In genomic region chr13:79631260-79631659, GRCh38 we compare ENCODE assay signal across 8 cellular contexts.
A peak's percentile ranks its signal among the peaks of the same experiment; 100 is the strongest.
DNase-seq lines count a peak whose midpoint lies in the region; ATAC-seq and TF ChIP-seq lines count a peak whose summit lies in the region.

No MANE protein-coding gene starts in this region.

- H3K36me3 ChIP-seq in MG63 (no peaks in the 10 kb centered on the region), mammary epithelial cell (ENCODE audit: insufficient read depth, low read length) (no peaks in the 10 kb centered on the region), MM.1S (replicated peaks; ENCODE audit: insufficient read depth, low read length) (no peaks in the 10 kb centered on the region)

- no peaks in the 10 kb centered on the region for H3K27me3 ChIP-seq in MG63
- H3K27me3 ChIP-seq in mammary epithelial cell (ENCODE audit: insufficient read depth, low read length): no peaks in the 10 kb centered on the region
- H3K27me3 ChIP-seq in MM.1S (replicated peaks; ENCODE audit: insufficient read depth, low read length): no peaks in the 10 kb centered on the region

- WGBS in mammary epithelial cell (ENCODE audit: low coverage, missing lambda C conversion rate): 0% methylated on average over 1 of the region's 1 CpG

- no peaks in the 10 kb centered on the region for H3F3A ChIP-seq in MM.1S (ENCODE audit: insufficient read depth, low read length)

- H2AFZ ChIP-seq in mammary epithelial cell (ENCODE audit: low read depth, low read length) (no peak overlapping the region), MM.1S (ENCODE audit: low read length) (no peak overlapping the region)

- H3K4me1 ChIP-seq in mammary epithelial cell (ENCODE audit: insufficient read depth, low read length) (peaks cover 35% of the 10 kb centered on the region), MM.1S (ENCODE audit: low read length) (no peaks in the 10 kb centered on the region)

- dilution Hi-C loops in mammary epithelial cell (cut with HindIII; ENCODE audit: low sequenced_read_pairs): no loop called here

- H3K4me2 ChIP-seq in mammary epithelial cell (ENCODE audit: insufficient read depth, low read depth, low read length) (peak overlapping the region; percentile 37), MM.1S (ENCODE audit: low read depth, low read length) (no peak overlapping the region)

- intact Hi-C loops in mammary epithelial cell (cut with micrococcal nuclease): loop anchor here (1.0 to 5.0 kb wide), 8 partner anchors 45 to 733 kb away; partner anchors contain the start of genes NDFIP2 and SPRY2

- no peak overlapping the region for H3K4me3 ChIP-seq in MG63
- H3K4me3 ChIP-seq in mammary epithelial cell (replicated peaks in 1 of 3; ENCODE audit: insufficient read depth in 1 of 3, low read depth in 2 of 3, low read length in 3 of 3): no peak overlapping the region
- no peak overlapping the region for H3K4me3 ChIP-seq in MM.1S (ENCODE audit: low read length)

- CTCF ChIA-PET in mammary epithelial cell (lab: Charles Lee; ENCODE audit: low non-redundant PET): interaction anchor here (0.7 to 1.0 kb wide), 3 partner anchors 45 to 1420 kb away, joined by 4 to 8 read pairs (median 7); no protein-coding TSS in a partner anchor

- TF ChIP-seq CTCF in mammary epithelial cell (conservative IDR thresholded peaks at IDR 0.05 in 1 of 2, IDR thresholded peaks at IDR 0.05 in 1 of 2; ENCODE audit: extremely low read depth in 1 of 2, insufficient read depth in 1 of 2, low read depth in 1 of 2, low read length in 2 of 2) (peak; percentile 40 to 66), MM.1S (IDR thresholded peaks at IDR 0.05; ENCODE audit: low read length) (no peak)

- no peak for ATAC-seq in HG02938 (IDR thresholded peaks at IDR 0.05; ENCODE audit: unreplicated experiment)

- no peaks in the 10 kb centered on the region for H3K9me2 ChIP-seq in MM.1S (replicated peaks; ENCODE audit: insufficient read depth, low read length)

- H3K9me3 ChIP-seq in MG63: no peaks in the 10 kb centered on the region
- no peaks in the 10 kb centered on the region for H3K9me3 ChIP-seq in mammary epithelial cell (replicated peaks; ENCODE audit: insufficient read depth, low read length)
- H3K9me3 ChIP-seq in MM.1S (replicated peaks; ENCODE audit: insufficient read depth, low read length): no peaks in the 10 kb centered on the region

- no peaks in the 10 kb centered on the region for H3K79me2 ChIP-seq in mammary epithelial cell (ENCODE audit: insufficient read depth, low read length)
- H3K79me2 ChIP-seq in MM.1S (ENCODE audit: low read length): no peaks in the 10 kb centered on the region

- peak overlapping the region; percentile 14 for H3K9ac ChIP-seq in mammary epithelial cell (ENCODE audit: insufficient read depth, low read length)
- H3K9ac ChIP-seq in MM.1S (ENCODE audit: low read length): no peak overlapping the region

- no TSS peak for BruUV-seq in mammary epithelial cell (replicated peaks; lab: Mats Ljungman, UMichigan)

- DNase-seq in COR-L47 (lab: John Stamatoyannopoulos, UW): peak; percentile 11
- DNase-seq in MG63: peak; percentile 49
- peak; percentile 97 for DNase-seq in mammary epithelial cell
- DNase-seq in medulla oblongata (ENCODE audit: extremely low spot score): peak; percentile 10
- no peak for DNase-seq in activated CD4-positive, CD25-positive, alpha-beta regulatory T cell (lab: John Stamatoyannopoulos, UW)
- DNase-seq in NCI-H1436 treated with DMSO at 0.1 percent for 48 hours (lab: John Stamatoyannopoulos, UW): no peak
- no peak for DNase-seq in MM.1S

- peak overlapping the region; percentile 62 for H3K27ac ChIP-seq in mammary epithelial cell (ENCODE audit: insufficient read depth, low read depth, low read length)
- no peak overlapping the region for H3K27ac ChIP-seq in MM.1S (ENCODE audit: low read length)

- no peaks in the 10 kb centered on the region for H4K20me1 ChIP-seq in mammary epithelial cell (ENCODE audit: insufficient read depth, low read length)
- no peaks in the 10 kb centered on the region for H4K20me1 ChIP-seq in MM.1S (ENCODE audit: insufficient read depth, low read length)

- in situ Hi-C loops in mammary epithelial cell (cut with MboI; ENCODE audit: low sequenced_read_pairs in 2 of 2): no loop called here

Comparison
In these comparisons a context has a peak if more than half of its experiments do, and no peak if none do; other contexts are left out.
1. DNase-seq: peak in COR-L47 (single experiment), MG63 (single experiment), mammary epithelial cell (single experiment) and medulla oblongata (single experiment); none in activated CD4-positive, CD25-positive, alpha-beta regulatory T cell (0 of 4), NCI-H1436 treated with DMSO at 0.1 percent for 48 hours (single experiment) and MM.1S (single experiment).